Comparison of ENCODE assay signal across 11 cellular contexts in genomic region chr7:151837285-151838042, GRCh38. TPM values are rescaled to one million over a fixed set of nuclear protein-coding genes. Genes with fewer than 3 reads are reported as not detected.
DNase-seq lines count a peak whose midpoint lies in the region; ATAC-seq and TF ChIP-seq lines count a peak whose summit lies in the region.
"Had no signal": no experiment of that assay in that cellular context is flagged by ENCODE, and none has a peak within 500 bp of the region (broad histone marks: within the 10 kb centered on the region; RNA-seq: fewer than 3 reads in every experiment).

No MANE protein-coding gene starts in this region.

- H3K79me2 ChIP-seq in H9 (ENCODE audit: insufficient read depth, low read length) = no peaks in the 10 kb centered on the region

- no peak overlapping the region for H2BK12ac ChIP-seq in H9 (ENCODE audit: insufficient read length, low read depth, low read length)

- no peak overlapping the region for H3K4me2 ChIP-seq in H9 (ENCODE audit: insufficient read depth, insufficient read length, low read length)

- H4K8ac ChIP-seq in H9 (replicated peaks; ENCODE audit: insufficient read length, low read depth, low read length) = no peak overlapping the region

- no peak overlapping the region for H2AFZ ChIP-seq in H9 (ENCODE audit: low read length)

- no peaks in the 10 kb centered on the region; the same call in 1 of the 2 replicates for H3K27me3 ChIP-seq in H9 (ENCODE audit: insufficient read depth, low read length)
- no peaks in the 10 kb centered on the region for H3K27me3 ChIP-seq in RWPE2 (ENCODE audit: insufficient read depth, poor library complexity, severe bottlenecking)
- H3K27me3 ChIP-seq in spleen (replicated peaks in 1 of 7) = no peaks in the 10 kb centered on the region

- intact Hi-C loops in spleen (cut with DNase I; ENCODE audit: low total_unique reads) = no loop called here

- H3K4me3 Mint-ChIP-seq in H9 (peak overlapping the region in 1 of 2 experiments; percentile 63; a peak in 1 of 5 replicates), immature natural killer cell (peak overlapping the region in 2 of 5 donors; percentile 9 to 21)
- H3K4me3 Mint-ChIP-seq: HFFc6, mesothelial cell of epicardium had no signal

- H3K27me3 Mint-ChIP-seq in H9 (ENCODE audit: low read depth) (peaks cover 2% of the 10 kb centered on the region), immature natural killer cell (ENCODE audit: low read depth in 3 of 3) (peaks cover 0 to 16% (median 5%) of the 10 kb centered on the region in 3 donors)

- no peak overlapping the region for H3K4me3 ChIP-seq in RWPE2 (ENCODE audit: severe bottlenecking)
- no peak overlapping the region for H3K4me3 ChIP-seq in spleen

- H3K4me1 ChIP-seq in H9 (ENCODE audit: insufficient read depth, low read length) (no peaks in the 10 kb centered on the region; the same call in 1 of the 2 replicates), RWPE2 (ENCODE audit: insufficient read depth, poor library complexity, severe bottlenecking) (no peaks in the 10 kb centered on the region), spleen (peaks cover 18 to 47% (median 35%) of the 10 kb centered on the region in 6 donors)

- H3K23me2 ChIP-seq in H9 (ENCODE audit: insufficient read length, low read depth, low read length, poor library complexity, severe bottlenecking) = no peaks in the 10 kb centered on the region

- peak; percentile 49 for DNase-seq in H9
- DNase-seq in RWPE2 (ENCODE audit: low spot score) = peak; percentile 47
- DNase-seq in immature natural killer cell = no peak
- DNase-seq in spleen = no peak
- DNase-seq: activated T-cell treated with anti-CD3 and anti-CD28 coated beads, Interleukin-2, amount 50 U/mL, for 72 hours; HFFc6; NCI-H226 had no signal

- TF ChIP-seq CTCF in H9 (conservative IDR thresholded peaks at IDR 0.05) (no peak), RWPE2 (IDR thresholded peaks at IDR 0.05; ENCODE audit: poor library complexity, severe bottlenecking) (no peak), spleen (IDR thresholded peaks at IDR 0.05 in 8 of 11, conservative IDR thresholded peaks at IDR 0.05 in 3 of 11) (no peak)

- H2BK120ac ChIP-seq in H9 (ENCODE audit: low read depth, low read length, poor library complexity, severe bottlenecking) = no peak overlapping the region

- no CpG with 5 or more reads among the region's 25 CpGs for whole genome bisulfite sequencing in H9 (ENCODE audit: extremely low coverage, insufficient read length, low lambda C conversion rate)
- WGBS in spleen, 5 donors = 77 to 86% (median 81%) methylated on average over 25 of the region's 25 CpGs

- no peak overlapping the region for H3K23ac ChIP-seq in H9 (ENCODE audit: insufficient read length, low read depth, low read length)

- H3K56ac ChIP-seq in H9 (ENCODE audit: insufficient read length, low read depth, low read length) = no peak overlapping the region

- H3K4ac ChIP-seq in H9 (ENCODE audit: low read depth, low read length) = no peak overlapping the region

- H4K5ac ChIP-seq in H9 (ENCODE audit: insufficient read length, low read depth, low read length) = no peak overlapping the region

- no peaks in the 10 kb centered on the region for H3K79me1 ChIP-seq in H9 (ENCODE audit: insufficient read depth, low read depth, low read length, poor library complexity, severe bottlenecking)

- H3K9me3 ChIP-seq in H9 (ENCODE audit: control insufficient read depth, low read depth, low read length) = no peaks in the 10 kb centered on the region
- H3K9me3 ChIP-seq in RWPE2 (ENCODE audit: severe bottlenecking) = no peaks in the 10 kb centered on the region
- no peaks in the 10 kb centered on the region for H3K9me3 ChIP-seq in spleen

- no peak overlapping the region for H2AK5ac ChIP-seq in H9 (ENCODE audit: insufficient read length, low read length)

- no peak overlapping the region for H3K9ac ChIP-seq in H9 (ENCODE audit: extremely low read depth, insufficient read length, low read length)

- H3K27ac ChIP-seq in H9 (ENCODE audit: insufficient read length, low read depth, low read length) (no peak overlapping the region), RWPE2 (ENCODE audit: poor library complexity, severe bottlenecking) (no peak overlapping the region), spleen (peak overlapping the region in 7 of 8 donors; percentile 16 to 77 (median 67))

- no peak overlapping the region for H2BK15ac ChIP-seq in H9 (ENCODE audit: low read depth, low read length)

- no peak overlapping the region for H3T11ph ChIP-seq in H9 (ENCODE audit: low read length)

- ATAC-seq in RWPE2 (ENCODE audit: low read depth) (no peak), HG03175 (IDR thresholded peaks at IDR 0.05; ENCODE audit: unreplicated experiment) (no peak), GM19328 (IDR thresholded peaks at IDR 0.05; ENCODE audit: unreplicated experiment) (no peak), HG03342 (IDR thresholded peaks at IDR 0.05; ENCODE audit: unreplicated experiment) (no peak)
- ATAC-seq: activated T-cell treated with anti-CD3 and anti-CD28 coated beads, Interleukin-2, amount 50 U/mL, for 72 hours had no signal

- peak overlapping the region in 1 of 3 experiments; percentile 53; a peak in 1 of 7 replicates for H3K27ac Mint-ChIP-seq in H9
- H3K27ac Mint-ChIP-seq in immature natural killer cell = peak overlapping the region; percentile 82 to 94 (median 86)
- H3K27ac Mint-ChIP-seq: activated T-cell treated with anti-CD3 and anti-CD28 coated beads, Interleukin-2, amount 50 U/mL, for 72 hours; HFFc6; mesothelial cell of epicardium had no signal

- H3K14ac ChIP-seq in H9 (ENCODE audit: insufficient read depth, low read length) = peak overlapping the region; percentile 14; the same call in 1 of the 2 replicates

- H2BK5ac ChIP-seq in H9 (ENCODE audit: insufficient read length, low read length) = no peak overlapping the region

- no peaks in the 10 kb centered on the region for H3K36me3 ChIP-seq in RWPE2 (ENCODE audit: low read depth)
- peaks cover 0 to 14% (median 0%) of the 10 kb centered on the region in 6 donors for H3K36me3 ChIP-seq in spleen

- no peak overlapping the region for H3K18ac ChIP-seq in H9 (ENCODE audit: insufficient read length, low read depth, low read length)

- H3K9me3 Mint-ChIP-seq in H9 (no peaks in the 10 kb centered on the region; a peak in 1 of 5 replicates), immature natural killer cell (no peaks in the 10 kb centered on the region)
- H3K9me3 Mint-ChIP-seq: activated T-cell treated with anti-CD3 and anti-CD28 coated beads, Interleukin-2, amount 50 U/mL, for 72 hours; HFFc6; mesothelial cell of epicardium had no signal

- H4K91ac ChIP-seq in H9 (ENCODE audit: insufficient read length, low read depth, low read length) = no peak overlapping the region

- H2BK20ac ChIP-seq in H9 (ENCODE audit: low read depth, low read length, poor library complexity, severe bottlenecking) = no peak overlapping the region

- no peak for TF ChIP-seq POLR2A in spleen (IDR thresholded peaks at IDR 0.05)

- no peaks in the 10 kb centered on the region for H3K36me3 Mint-ChIP-seq in H9 (ENCODE audit: insufficient read depth in 1 of 3, low read depth in 3 of 3)
- peaks cover 0 to 7% (median 0%) of the 10 kb centered on the region in 3 donors for H3K36me3 Mint-ChIP-seq in immature natural killer cell
- H3K36me3 Mint-ChIP-seq: mesothelial cell of epicardium had no signal

- peaks cover 15 to 18% of the 10 kb centered on the region in 2 experiments for H3K4me1 Mint-ChIP-seq in H9
- H3K4me1 Mint-ChIP-seq in immature natural killer cell = peaks cover 15 to 37% of the 10 kb centered on the region in 2 donors

- H4K20me1 ChIP-seq in H9 (ENCODE audit: control insufficient read depth, insufficient read depth, insufficient read length) = no peaks in the 10 kb centered on the region

RNA-seq across cellular contexts. Expression of gene PRKAG2, which starts 39.5 kb away (rescaled TPM):
- total RNA-seq in H9 (2021) (11.8 and 12.3 TPM in 2 replicates), spleen (10 to 100 TPM; 25.6 to 50.9 (median 41.3) TPM)
- polyA plus RNA-seq in immature natural killer cell (10 to 100 TPM; 14.7 to 22.5 (median 19.1) TPM), spleen (10 to 100 TPM; 15.8 to 31.4 (median 18.3) TPM)

Comparison
In these comparisons a context has a peak if more than half of its experiments do, and no peak if none do; other contexts are left out.
1. DNase-seq: peak in H9 (single experiment) and RWPE2 (single experiment); none in immature natural killer cell (0 of 3) and spleen (single experiment).
2. H3K27ac ChIP-seq: peak in spleen (7 of 8); none in H9 (single experiment) and RWPE2 (single experiment).